Comparison of ENCODE assay signal across 8 cellular contexts in genomic region chr15:96354731-96355560, GRCh38. TPM values are rescaled to one million over a fixed set of nuclear protein-coding genes. Genes with fewer than 3 reads are reported as not detected.
DNase-seq lines count a peak whose midpoint lies in the region; ATAC-seq and TF ChIP-seq lines count a peak whose summit lies in the region.

No MANE protein-coding gene starts in this region.

- no peak for TF ChIP-seq EP300 in gastroesophageal sphincter (IDR thresholded peaks at IDR 0.05)

- DNase-seq in GM23248: peak; percentile 92
- DNase-seq in SJSA1 (ENCODE audit: low read depth in 1 of 2, low spot score in 2 of 2): peak in 1 of 2 experiments; percentile 57
- no peak for DNase-seq in sciatic nerve (ENCODE audit: low spot score)
- DNase-seq in SW 1271 (lab: John Stamatoyannopoulos, UW): no peak
- no peak for DNase-seq in NCI-H774 (lab: John Stamatoyannopoulos, UW)
- DNase-seq in cerebellum (ENCODE audit: low spot score): no peak
- no peak for DNase-seq in activated CD8-positive, alpha-beta memory T cell treated with anti-CD3 and anti-CD28 coated beads, Interleukin-2, amount 50 U/mL, for 4 hours

- H3F3A ChIP-seq in GM23248 (ENCODE audit: insufficient read depth): peaks cover 28% of the 10 kb centered on the region

- H3K27me3 ChIP-seq in GM23248 (replicated peaks; ENCODE audit: insufficient read depth) (no peaks in the 10 kb centered on the region), SJSA1 (replicated peaks) (no peaks in the 10 kb centered on the region), gastroesophageal sphincter (no peaks in the 10 kb centered on the region)

- intact Hi-C loops in sciatic nerve (cut with DNase I): loop anchor here (5.0 to 10.0 kb wide), 4 partner anchors 60 to 1680 kb away; no protein-coding TSS in a partner anchor

- in situ Hi-C loops in GM23248 (cut with MboI): loop anchor here (25.0 kb wide), 2 partner anchors 882 to 1693 kb away; no protein-coding TSS in a partner anchor

- H3K36me3 ChIP-seq in GM23248 (ENCODE audit: low read depth) (no peaks in the 10 kb centered on the region), SJSA1 (peaks cover 6% of the 10 kb centered on the region; the same call in 1 of the 2 replicates), gastroesophageal sphincter (no peaks in the 10 kb centered on the region)

- H3K4me1 ChIP-seq in GM23248 (ENCODE audit: insufficient read depth): peaks cover 28% of the 10 kb centered on the region
- peaks cover 20% of the 10 kb centered on the region for H3K4me1 ChIP-seq in SJSA1 (replicated peaks)
- peaks cover 0 to 93% (median 18%) of the 10 kb centered on the region in 3 donors for H3K4me1 ChIP-seq in gastroesophageal sphincter

- TF ChIP-seq CTCF in gastroesophageal sphincter (IDR thresholded peaks at IDR 0.05): peak; percentile 62 to 93 (median 77)

- peak overlapping the region; percentile 84 for H3K9ac ChIP-seq in GM23248

- WGBS in GM23248 (ENCODE audit: low coverage in 1 of 2, low lambda C conversion rate in 2 of 2, missing lambda C conversion rate in 2 of 2), 2 experiments: 1 to 9% methylated on average over 13 to 14 of the region's 15 CpGs
- WGBS in gastroesophageal sphincter (ENCODE audit: low coverage in 1 of 2), 2 donors: 9 to 24% methylated on average over 8 to 13 of the region's 15 CpGs

- peak overlapping the region; percentile 67 for H3K27ac ChIP-seq in GM23248
- peak overlapping the region; percentile 49 for H3K27ac ChIP-seq in SJSA1
- H3K27ac ChIP-seq in gastroesophageal sphincter: peak overlapping the region; percentile 75 to 98 (median 94)

- no peaks in the 10 kb centered on the region for H3K9me3 ChIP-seq in GM23248 (ENCODE audit: low read depth)
- H3K9me3 ChIP-seq in SJSA1 (replicated peaks): no peaks in the 10 kb centered on the region
- H3K9me3 ChIP-seq in gastroesophageal sphincter: no peaks in the 10 kb centered on the region

- H3K9me2 ChIP-seq in GM23248 (ENCODE audit: insufficient read depth): no peaks in the 10 kb centered on the region

- ATAC-seq in gastroesophageal sphincter (peak; percentile 60), sciatic nerve (peak; percentile 66)

- H3K79me2 ChIP-seq in GM23248 (ENCODE audit: insufficient read depth): peaks cover 43% of the 10 kb centered on the region

- H3K4me2 ChIP-seq in GM23248 (ENCODE audit: unreplicated experiment): peak overlapping the region; percentile 79

- peak overlapping the region; percentile 85 for H2AFZ ChIP-seq in GM23248

- TF ChIP-seq POLR2A in gastroesophageal sphincter (IDR thresholded peaks at IDR 0.05): no peak

- H4K20me1 ChIP-seq in GM23248 (ENCODE audit: insufficient read depth): no peaks in the 10 kb centered on the region

- H3K4me3 ChIP-seq in GM23248 (peak overlapping the region; percentile 80), SJSA1 (peak overlapping the region; percentile 51), gastroesophageal sphincter (peak overlapping the region; percentile 51 to 73)

RNA-seq across cellular contexts. Expression of gene NR2F2, which starts 24.4 kb away (rescaled TPM):
- total RNA-seq in GM23248 (2014; rRNA removed; shearing (Covaris generic)): 5.9 and 7.3 TPM in 2 replicates
- 23.8 and 25.1 TPM in 2 replicates for polyA plus RNA-seq in GM23248 (2016; fragmentation: Nextera tagmentation; extraction: Ambion mirVana)
- 9.8 and 14.0 TPM in 2 replicates for total RNA-seq in SJSA1 (2014; rRNA removed; shearing (Covaris generic))
- total RNA-seq in gastroesophageal sphincter (100 to 1,000 TPM in 1 of 4 donors, 10 to 100 TPM in 3; 82.7 to 126 (median 91.8) TPM), sciatic nerve (242 TPM), cerebellum (22.8 TPM)
